ENCODE assay signal across 1 cellular context in the genomic region with DNA sequence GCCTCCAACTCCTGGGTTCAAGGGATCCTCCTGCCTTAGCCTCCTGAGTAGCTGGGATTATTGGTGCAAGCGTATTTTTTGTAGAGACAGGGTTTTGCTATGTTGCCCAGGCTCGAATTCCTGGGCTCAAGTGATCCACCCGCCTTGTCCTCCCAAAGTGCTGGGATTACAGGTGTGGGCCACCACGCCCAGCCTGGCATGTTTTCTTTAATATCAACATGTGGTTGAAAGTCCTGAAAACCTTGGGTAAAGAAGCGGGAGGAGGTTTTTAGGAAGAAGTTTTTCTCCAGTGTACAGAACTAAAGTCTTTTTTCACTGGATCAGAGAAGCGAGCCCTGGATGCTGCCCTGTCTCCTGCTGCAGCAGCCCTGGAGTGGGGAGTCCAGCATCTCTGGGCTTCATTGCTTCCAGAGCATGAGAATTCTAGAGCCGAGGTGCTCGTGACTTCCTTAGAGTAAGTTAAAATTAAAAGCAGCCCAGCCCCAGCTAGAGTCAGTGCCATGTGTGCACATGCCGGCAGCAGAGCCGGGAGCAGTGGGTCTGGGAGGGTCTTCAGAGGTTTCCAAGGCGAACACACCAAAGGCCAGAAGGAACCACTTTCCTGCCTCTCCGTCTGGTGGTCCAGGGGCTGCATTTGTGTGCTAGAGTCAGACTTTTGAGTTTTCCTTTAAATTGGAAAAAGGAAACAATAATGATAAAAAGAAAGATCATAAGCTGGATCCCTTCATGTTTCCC.
TF ChIP-seq lines count a peak whose summit lies in the region.

No MANE protein-coding gene starts in this region.

TF ChIP-seq in GM23338, 12 proteins besides CTCF, POLR2A, EP300 and RAD21 (continued from another document):
- TF ChIP-seq, protein P1, sequence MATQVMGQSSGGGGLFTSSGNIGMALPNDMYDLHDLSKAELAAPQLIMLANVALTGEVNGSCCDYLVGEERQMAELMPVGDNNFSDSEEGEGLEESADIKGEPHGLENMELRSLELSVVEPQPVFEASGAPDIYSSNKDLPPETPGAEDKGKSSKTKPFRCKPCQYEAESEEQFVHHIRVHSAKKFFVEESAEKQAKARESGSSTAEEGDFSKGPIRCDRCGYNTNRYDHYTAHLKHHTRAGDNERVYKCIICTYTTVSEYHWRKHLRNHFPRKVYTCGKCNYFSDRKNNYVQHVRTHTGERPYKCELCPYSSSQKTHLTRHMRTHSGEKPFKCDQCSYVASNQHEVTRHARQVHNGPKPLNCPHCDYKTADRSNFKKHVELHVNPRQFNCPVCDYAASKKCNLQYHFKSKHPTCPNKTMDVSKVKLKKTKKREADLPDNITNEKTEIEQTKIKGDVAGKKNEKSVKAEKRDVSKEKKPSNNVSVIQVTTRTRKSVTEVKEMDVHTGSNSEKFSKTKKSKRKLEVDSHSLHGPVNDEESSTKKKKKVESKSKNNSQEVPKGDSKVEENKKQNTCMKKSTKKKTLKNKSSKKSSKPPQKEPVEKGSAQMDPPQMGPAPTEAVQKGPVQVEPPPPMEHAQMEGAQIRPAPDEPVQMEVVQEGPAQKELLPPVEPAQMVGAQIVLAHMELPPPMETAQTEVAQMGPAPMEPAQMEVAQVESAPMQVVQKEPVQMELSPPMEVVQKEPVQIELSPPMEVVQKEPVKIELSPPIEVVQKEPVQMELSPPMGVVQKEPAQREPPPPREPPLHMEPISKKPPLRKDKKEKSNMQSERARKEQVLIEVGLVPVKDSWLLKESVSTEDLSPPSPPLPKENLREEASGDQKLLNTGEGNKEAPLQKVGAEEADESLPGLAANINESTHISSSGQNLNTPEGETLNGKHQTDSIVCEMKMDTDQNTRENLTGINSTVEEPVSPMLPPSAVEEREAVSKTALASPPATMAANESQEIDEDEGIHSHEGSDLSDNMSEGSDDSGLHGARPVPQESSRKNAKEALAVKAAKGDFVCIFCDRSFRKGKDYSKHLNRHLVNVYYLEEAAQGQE (IDR thresholded peaks at IDR 0.05; ENCODE audit: unreplicated experiment) = no peak
- TF ChIP-seq ZNF331 (CRISPR knock-in tag; IDR thresholded peaks at IDR 0.05; ENCODE audit: low read depth) (no peak), NANOG (IDR thresholded peaks at IDR 0.05; ENCODE audit: borderline replicate concordance) (no peak), CREB1 (CRISPR knock-in tag; IDR thresholded peaks at IDR 0.05; ENCODE audit: low read depth) (no peak), EZH2phosphoT487 (IDR thresholded peaks at IDR 0.05; ENCODE audit: unreplicated experiment) (no peak), EZH2 (IDR thresholded peaks at IDR 0.05; ENCODE audit: low read depth, unreplicated experiment) (no peak), STAT1 (IDR thresholded peaks at IDR 0.05; ENCODE audit: unreplicated experiment) (no peak), ZNF114 (CRISPR knock-in tag; IDR thresholded peaks at IDR 0.05) (no peak)
- TF ChIP-seq, protein P2, sequence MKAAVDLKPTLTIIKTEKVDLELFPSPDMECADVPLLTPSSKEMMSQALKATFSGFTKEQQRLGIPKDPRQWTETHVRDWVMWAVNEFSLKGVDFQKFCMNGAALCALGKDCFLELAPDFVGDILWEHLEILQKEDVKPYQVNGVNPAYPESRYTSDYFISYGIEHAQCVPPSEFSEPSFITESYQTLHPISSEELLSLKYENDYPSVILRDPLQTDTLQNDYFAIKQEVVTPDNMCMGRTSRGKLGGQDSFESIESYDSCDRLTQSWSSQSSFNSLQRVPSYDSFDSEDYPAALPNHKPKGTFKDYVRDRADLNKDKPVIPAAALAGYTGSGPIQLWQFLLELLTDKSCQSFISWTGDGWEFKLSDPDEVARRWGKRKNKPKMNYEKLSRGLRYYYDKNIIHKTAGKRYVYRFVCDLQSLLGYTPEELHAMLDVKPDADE (IDR thresholded peaks at IDR 0.05) = no peak
- TF ChIP-seq, protein P3, sequence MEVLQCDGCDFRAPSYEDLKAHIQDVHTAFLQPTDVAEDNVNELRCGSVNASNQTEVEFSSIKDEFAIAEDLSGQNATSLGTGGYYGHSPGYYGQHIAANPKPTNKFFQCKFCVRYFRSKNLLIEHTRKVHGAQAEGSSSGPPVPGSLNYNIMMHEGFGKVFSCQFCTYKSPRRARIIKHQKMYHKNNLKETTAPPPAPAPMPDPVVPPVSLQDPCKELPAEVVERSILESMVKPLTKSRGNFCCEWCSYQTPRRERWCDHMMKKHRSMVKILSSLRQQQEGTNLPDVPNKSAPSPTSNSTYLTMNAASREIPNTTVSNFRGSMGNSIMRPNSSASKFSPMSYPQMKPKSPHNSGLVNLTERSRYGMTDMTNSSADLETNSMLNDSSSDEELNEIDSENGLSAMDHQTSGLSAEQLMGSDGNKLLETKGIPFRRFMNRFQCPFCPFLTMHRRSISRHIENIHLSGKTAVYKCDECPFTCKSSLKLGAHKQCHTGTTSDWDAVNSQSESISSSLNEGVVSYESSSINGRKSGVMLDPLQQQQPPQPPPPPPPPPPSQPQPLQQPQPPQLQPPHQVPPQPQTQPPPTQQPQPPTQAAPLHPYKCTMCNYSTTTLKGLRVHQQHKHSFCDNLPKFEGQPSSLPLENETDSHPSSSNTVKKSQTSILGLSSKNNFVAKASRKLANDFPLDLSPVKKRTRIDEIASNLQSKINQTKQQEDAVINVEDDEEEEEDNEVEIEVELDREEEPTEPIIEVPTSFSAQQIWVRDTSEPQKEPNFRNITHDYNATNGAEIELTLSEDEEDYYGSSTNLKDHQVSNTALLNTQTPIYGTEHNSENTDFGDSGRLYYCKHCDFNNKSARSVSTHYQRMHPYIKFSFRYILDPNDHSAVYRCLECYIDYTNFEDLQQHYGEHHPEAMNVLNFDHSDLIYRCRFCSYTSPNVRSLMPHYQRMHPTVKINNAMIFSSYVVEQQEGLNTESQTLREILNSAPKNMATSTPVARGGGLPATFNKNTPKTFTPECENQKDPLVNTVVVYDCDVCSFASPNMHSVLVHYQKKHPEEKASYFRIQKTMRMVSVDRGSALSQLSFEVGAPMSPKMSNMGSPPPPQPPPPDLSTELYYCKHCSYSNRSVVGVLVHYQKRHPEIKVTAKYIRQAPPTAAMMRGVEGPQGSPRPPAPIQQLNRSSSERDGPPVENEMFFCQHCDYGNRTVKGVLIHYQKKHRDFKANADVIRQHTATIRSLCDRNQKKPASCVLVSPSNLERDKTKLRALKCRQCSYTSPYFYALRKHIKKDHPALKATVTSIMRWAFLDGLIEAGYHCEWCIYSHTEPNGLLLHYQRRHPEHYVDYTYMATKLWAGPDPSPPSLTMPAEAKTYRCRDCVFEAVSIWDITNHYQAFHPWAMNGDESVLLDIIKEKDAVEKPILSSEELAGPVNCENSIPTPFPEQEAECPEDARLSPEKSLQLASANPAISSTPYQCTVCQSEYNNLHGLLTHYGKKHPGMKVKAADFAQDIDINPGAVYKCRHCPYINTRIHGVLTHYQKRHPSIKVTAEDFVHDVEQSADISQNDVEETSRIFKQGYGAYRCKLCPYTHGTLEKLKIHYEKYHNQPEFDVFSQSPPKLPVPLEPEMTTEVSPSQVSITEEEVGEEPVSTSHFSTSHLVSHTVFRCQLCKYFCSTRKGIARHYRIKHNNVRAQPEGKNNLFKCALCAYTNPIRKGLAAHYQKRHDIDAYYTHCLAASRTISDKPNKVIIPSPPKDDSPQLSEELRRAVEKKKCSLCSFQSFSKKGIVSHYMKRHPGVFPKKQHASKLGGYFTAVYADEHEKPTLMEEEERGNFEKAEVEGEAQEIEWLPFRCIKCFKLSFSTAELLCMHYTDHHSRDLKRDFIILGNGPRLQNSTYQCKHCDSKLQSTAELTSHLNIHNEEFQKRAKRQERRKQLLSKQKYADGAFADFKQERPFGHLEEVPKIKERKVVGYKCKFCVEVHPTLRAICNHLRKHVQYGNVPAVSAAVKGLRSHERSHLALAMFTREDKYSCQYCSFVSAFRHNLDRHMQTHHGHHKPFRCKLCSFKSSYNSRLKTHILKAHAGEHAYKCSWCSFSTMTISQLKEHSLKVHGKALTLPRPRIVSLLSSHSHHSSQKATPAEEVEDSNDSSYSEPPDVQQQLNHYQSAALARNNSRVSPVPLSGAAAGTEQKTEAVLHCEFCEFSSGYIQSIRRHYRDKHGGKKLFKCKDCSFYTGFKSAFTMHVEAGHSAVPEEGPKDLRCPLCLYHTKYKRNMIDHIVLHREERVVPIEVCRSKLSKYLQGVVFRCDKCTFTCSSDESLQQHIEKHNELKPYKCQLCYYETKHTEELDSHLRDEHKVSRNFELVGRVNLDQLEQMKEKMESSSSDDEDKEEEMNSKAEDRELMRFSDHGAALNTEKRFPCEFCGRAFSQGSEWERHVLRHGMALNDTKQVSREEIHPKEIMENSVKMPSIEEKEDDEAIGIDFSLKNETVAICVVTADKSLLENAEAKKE (CRISPR knock-in tag; IDR thresholded peaks at IDR 0.05) = no peak
